15 cellular contexts compared by ENCODE assay signal in the genomic region with DNA sequence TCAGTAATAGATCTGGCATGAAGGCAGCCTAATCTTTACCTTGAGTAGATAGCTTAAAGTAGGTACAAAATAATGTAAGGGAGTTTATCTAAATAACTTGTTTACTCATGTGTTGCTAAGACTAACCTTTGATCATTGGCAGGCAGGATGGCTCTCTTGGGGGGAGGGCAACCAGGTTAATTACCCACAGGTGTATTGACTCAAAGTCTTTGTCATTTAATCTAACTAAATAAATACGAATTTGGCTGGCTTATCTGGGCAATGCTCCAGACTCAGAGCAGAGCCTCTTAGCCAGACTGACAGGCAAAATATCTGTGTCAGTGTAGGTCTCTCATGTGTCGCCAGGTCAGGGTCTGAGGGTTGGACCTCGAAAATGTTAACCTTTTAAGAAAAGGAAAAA.
DNase-seq lines count a peak whose midpoint lies in the region; ATAC-seq and TF ChIP-seq lines count a peak whose summit lies in the region.
"Had no signal": no experiment of that assay in that cellular context is flagged by ENCODE, and none has a peak within 500 bp of the region (broad histone marks: within the 10 kb centered on the region; RNA-seq: fewer than 3 reads in every experiment).

No MANE protein-coding gene starts in this region.

- H3K9me3 ChIP-seq in stomach (no peaks in the 10 kb centered on the region), smooth muscle cell (replicated peaks; ENCODE audit: low read depth) (no peaks in the 10 kb centered on the region)
- H3K9me3 ChIP-seq: BLaER1 treated with 17β-estradiol and CSF1 and Interleukin-3, amounts not matched to agents 10 nM and 100 nM; heart left ventricle had no signal

- no peaks in the 10 kb centered on the region for H3K9me3 Mint-ChIP-seq in WTC11

- no peak overlapping the region for H3K4me3 Mint-ChIP-seq in WTC11
- H3K4me3 Mint-ChIP-seq: activated CD8-positive, alpha-beta memory T cell treated with anti-CD3 and anti-CD28 coated beads, Interleukin-2, amount 10 ng/mL, durations not matched to agents 7 days and 5 days; stimulated activated naive CD8-positive, alpha-beta T cell treated with anti-CD3 and anti-CD28 coated beads, Interleukin-15, Interleukin-2, amounts not matched to agents 100 ng/mL and 50 ng/mL, for 24 hours had no signal

- H3K27me3 ChIP-seq in stomach = no peaks in the 10 kb centered on the region
- H3K27me3 ChIP-seq in smooth muscle cell (ENCODE audit: low read depth) = no peaks in the 10 kb centered on the region
- H3K27me3 ChIP-seq: BLaER1 treated with 17β-estradiol and CSF1 and Interleukin-3, amounts not matched to agents 10 nM and 100 nM; brain microvascular endothelial cell; heart left ventricle had no signal

- H3K4me2 ChIP-seq in smooth muscle cell = no peak overlapping the region
- H3K4me2 ChIP-seq: BLaER1 treated with 17β-estradiol and CSF1 and Interleukin-3, amounts not matched to agents 10 nM and 100 nM had no signal

- no peak overlapping the region for H2AFZ ChIP-seq in smooth muscle cell (ENCODE audit: low read depth)

- H3K36me3 ChIP-seq in stomach (no peaks in the 10 kb centered on the region), smooth muscle cell (ENCODE audit: low read depth) (no peaks in the 10 kb centered on the region)
- H3K36me3 ChIP-seq: BLaER1 treated with 17β-estradiol and CSF1 and Interleukin-3, amounts not matched to agents 10 nM and 100 nM; brain microvascular endothelial cell; heart left ventricle; WERI-Rb-1 had no signal

- no peaks in the 10 kb centered on the region for H3K79me2 ChIP-seq in smooth muscle cell (ENCODE audit: low read depth)

- H3K4me3 ChIP-seq in stomach (no peak overlapping the region), smooth muscle cell (no peak overlapping the region)
- H3K4me3 ChIP-seq: BLaER1 treated with 17β-estradiol and CSF1 and Interleukin-3, amounts not matched to agents 10 nM and 100 nM; heart left ventricle had no signal

- H3K4me1 Mint-ChIP-seq in WTC11 = peaks cover 41% of the 10 kb centered on the region
- H3K4me1 Mint-ChIP-seq: activated CD8-positive, alpha-beta memory T cell treated with anti-CD3 and anti-CD28 coated beads, Interleukin-2, amount 10 ng/mL, durations not matched to agents 7 days and 5 days had no signal

- no peak overlapping the region for H3K9ac ChIP-seq in smooth muscle cell (ENCODE audit: low read depth)
- H3K9ac ChIP-seq: BLaER1 treated with 17β-estradiol and CSF1 and Interleukin-3, amounts not matched to agents 10 nM and 100 nM had no signal

- ATAC-seq in WTC11 (peak; percentile 74), GM21423 (IDR thresholded peaks at IDR 0.05; ENCODE audit: unreplicated experiment) (no peak)
- ATAC-seq: activated CD8-positive, alpha-beta memory T cell treated with anti-CD3 and anti-CD28 coated beads, Interleukin-2, amount 10 ng/mL, durations not matched to agents 7 days and 5 days; heart left ventricle had no signal

- H3K36me3 Mint-ChIP-seq in WTC11 = no peaks in the 10 kb centered on the region
- H3K36me3 Mint-ChIP-seq: activated CD8-positive, alpha-beta memory T cell treated with anti-CD3 and anti-CD28 coated beads, Interleukin-2, amount 10 ng/mL, durations not matched to agents 7 days and 5 days had no signal

- no peaks in the 10 kb centered on the region for H3F3A ChIP-seq in smooth muscle cell (ENCODE audit: low read depth)

- DNase-seq in NCI-H1092 treated with DMSO at 0.1 percent for 48 hours (lab: John Stamatoyannopoulos, UW) = peak; percentile 93
- peak; percentile 50 for DNase-seq in NCI-H2196 (lab: John Stamatoyannopoulos, UW; ENCODE audit: unreplicated experiment)
- no peak for DNase-seq in WTC11 (ENCODE audit: low spot score)
- peak; percentile 35 for DNase-seq in stomach
- no peak for DNase-seq in smooth muscle cell (lab: John Stamatoyannopoulos, UW; ENCODE audit: unreplicated experiment)
- no peak for DNase-seq in DMS114 treated with DMSO at 0.1 percent for 48 hours (lab: John Stamatoyannopoulos, UW; ENCODE audit: unreplicated experiment)
- DNase-seq: activated CD8-positive, alpha-beta memory T cell treated with anti-CD3 and anti-CD28 coated beads, Interleukin-2, amount 10 ng/mL, durations not matched to agents 7 days and 5 days; brain microvascular endothelial cell; EL; heart left ventricle; NCI-H1694 treated with DMSO at 0.1 percent for 48 hours; WERI-Rb-1 had no signal

- WGBS in stomach, 5 donors = 13 to 26% (median 21%) methylated on average over 3 of the region's 3 CpGs
- 70% methylated on average over 3 of the region's 3 CpGs for WGBS in smooth muscle cell (ENCODE audit: low lambda C conversion rate)

- no peak for TF ChIP-seq EP300 in stomach (IDR thresholded peaks at IDR 0.05)

- TF ChIP-seq POLR2A in stomach (IDR thresholded peaks at IDR 0.05) = no peak

- intact Hi-C loops in stomach (cut with DNase I; ENCODE audit: low total_unique reads) = no loop called here

- H3K27ac Mint-ChIP-seq in WTC11 = no peak overlapping the region
- H3K27ac Mint-ChIP-seq: activated CD8-positive, alpha-beta memory T cell treated with anti-CD3 and anti-CD28 coated beads, Interleukin-2, amount 10 ng/mL, durations not matched to agents 7 days and 5 days; stimulated activated naive CD8-positive, alpha-beta T cell treated with anti-CD3 and anti-CD28 coated beads, Interleukin-15, Interleukin-2, amounts not matched to agents 100 ng/mL and 50 ng/mL, for 24 hours had no signal

- H3K27ac ChIP-seq in stomach = no peak overlapping the region
- H3K27ac ChIP-seq in smooth muscle cell (ENCODE audit: low read depth) = no peak overlapping the region
- H3K27ac ChIP-seq: BLaER1 treated with 17β-estradiol and CSF1 and Interleukin-3, amounts not matched to agents 10 nM and 100 nM; brain microvascular endothelial cell; heart left ventricle; WERI-Rb-1 had no signal

- H3K4me1 ChIP-seq in stomach = peaks cover 0 to 11% (median 2%) of the 10 kb centered on the region in 4 donors
- H3K4me1 ChIP-seq in smooth muscle cell (ENCODE audit: low read depth) = peaks cover 3% of the 10 kb centered on the region
- H3K4me1 ChIP-seq: BLaER1 treated with 17β-estradiol and CSF1 and Interleukin-3, amounts not matched to agents 10 nM and 100 nM; heart left ventricle had no signal

- no peaks in the 10 kb centered on the region for H4K20me1 ChIP-seq in smooth muscle cell (ENCODE audit: low read depth)
- H4K20me1 ChIP-seq: BLaER1 treated with 17β-estradiol and CSF1 and Interleukin-3, amounts not matched to agents 10 nM and 100 nM had no signal

- CTCF ChIA-PET in WTC11 (lab: Charles Lee) = no interaction called here

- TF ChIP-seq CTCF in WTC11 (IDR thresholded peaks at IDR 0.05) (no peak), stomach (IDR thresholded peaks at IDR 0.05) (no peak), smooth muscle cell (IDR thresholded peaks at IDR 0.05; ENCODE audit: borderline replicate concordance, insufficient read depth, poor library complexity, severe bottlenecking) (no peak)

- peaks cover 58% of the 10 kb centered on the region for H3K27me3 Mint-ChIP-seq in WTC11 (ENCODE audit: low read depth)
- H3K27me3 Mint-ChIP-seq: activated CD8-positive, alpha-beta memory T cell treated with anti-CD3 and anti-CD28 coated beads, Interleukin-2, amount 10 ng/mL, durations not matched to agents 7 days and 5 days; stimulated activated naive CD8-positive, alpha-beta T cell treated with anti-CD3 and anti-CD28 coated beads, Interleukin-15, Interleukin-2, amounts not matched to agents 100 ng/mL and 50 ng/mL, for 24 hours had no signal

- POLR2A ChIA-PET in WTC11 (lab: Charles Lee) = no interaction called here

TF ChIP-seq in WTC11, 78 proteins besides CTCF, POLR2A, EP300 and RAD21:
- TF ChIP-seq GRHL2 (CRISPR knock-in tag; IDR thresholded peaks at IDR 0.05; ENCODE audit: insufficient replicate concordance, severe bottlenecking) (no peak), NR2C2 (CRISPR knock-in tag; IDR thresholded peaks at IDR 0.05) (no peak), ESRRA (CRISPR knock-in tag; IDR thresholded peaks at IDR 0.05; ENCODE audit: borderline replicate concordance) (no peak)
- TF ChIP-seq, protein P1, sequence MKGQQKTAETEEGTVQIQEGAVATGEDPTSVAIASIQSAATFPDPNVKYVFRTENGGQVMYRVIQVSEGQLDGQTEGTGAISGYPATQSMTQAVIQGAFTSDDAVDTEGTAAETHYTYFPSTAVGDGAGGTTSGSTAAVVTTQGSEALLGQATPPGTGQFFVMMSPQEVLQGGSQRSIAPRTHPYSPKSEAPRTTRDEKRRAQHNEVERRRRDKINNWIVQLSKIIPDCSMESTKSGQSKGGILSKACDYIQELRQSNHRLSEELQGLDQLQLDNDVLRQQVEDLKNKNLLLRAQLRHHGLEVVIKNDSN (CRISPR knock-in tag; IDR thresholded peaks at IDR 0.05) = no peak
- TF ChIP-seq, protein P2, sequence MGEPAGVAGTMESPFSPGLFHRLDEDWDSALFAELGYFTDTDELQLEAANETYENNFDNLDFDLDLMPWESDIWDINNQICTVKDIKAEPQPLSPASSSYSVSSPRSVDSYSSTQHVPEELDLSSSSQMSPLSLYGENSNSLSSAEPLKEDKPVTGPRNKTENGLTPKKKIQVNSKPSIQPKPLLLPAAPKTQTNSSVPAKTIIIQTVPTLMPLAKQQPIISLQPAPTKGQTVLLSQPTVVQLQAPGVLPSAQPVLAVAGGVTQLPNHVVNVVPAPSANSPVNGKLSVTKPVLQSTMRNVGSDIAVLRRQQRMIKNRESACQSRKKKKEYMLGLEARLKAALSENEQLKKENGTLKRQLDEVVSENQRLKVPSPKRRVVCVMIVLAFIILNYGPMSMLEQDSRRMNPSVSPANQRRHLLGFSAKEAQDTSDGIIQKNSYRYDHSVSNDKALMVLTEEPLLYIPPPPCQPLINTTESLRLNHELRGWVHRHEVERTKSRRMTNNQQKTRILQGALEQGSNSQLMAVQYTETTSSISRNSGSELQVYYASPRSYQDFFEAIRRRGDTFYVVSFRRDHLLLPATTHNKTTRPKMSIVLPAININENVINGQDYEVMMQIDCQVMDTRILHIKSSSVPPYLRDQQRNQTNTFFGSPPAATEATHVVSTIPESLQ (CRISPR knock-in tag; IDR thresholded peaks at IDR 0.05) = no peak

Comparison
In these comparisons a context has a peak if more than half of its experiments do, and no peak if none do; other contexts are left out.
1. DNase-seq: peak in NCI-H1092 treated with DMSO at 0.1 percent for 48 hours (single experiment), NCI-H2196 (single experiment) and stomach (single experiment); none in WTC11 (single experiment), smooth muscle cell (single experiment) and DMS114 treated with DMSO at 0.1 percent for 48 hours (single experiment).